ENCODE assay signal across 18 cellular contexts in the genomic region with DNA sequence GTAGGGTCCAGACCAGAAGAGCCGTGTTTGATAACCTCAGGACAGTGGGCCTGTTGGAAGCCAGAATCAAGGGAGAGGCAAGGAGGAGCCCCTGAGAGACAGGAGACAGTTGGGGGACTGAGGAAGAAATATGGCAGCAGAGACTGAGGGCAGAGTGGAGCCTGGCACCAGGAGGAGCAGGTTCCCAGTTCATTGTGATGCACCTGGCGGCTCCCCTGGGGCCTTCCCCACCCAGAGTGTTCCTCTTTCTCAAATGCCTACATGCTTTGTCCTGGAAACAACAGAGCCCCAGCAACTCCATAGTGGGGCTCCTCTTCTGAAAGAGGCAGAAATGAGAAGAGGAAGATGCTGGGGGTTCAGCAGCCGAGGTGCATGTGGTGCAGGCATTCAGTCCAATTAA.
DNase-seq lines count a peak whose midpoint lies in the region; ATAC-seq and TF ChIP-seq lines count a peak whose summit lies in the region.
"Had no signal": no experiment of that assay in that cellular context is flagged by ENCODE, and none has a peak within 500 bp of the region (broad histone marks: within the 10 kb centered on the region; RNA-seq: fewer than 3 reads in every experiment).

No MANE protein-coding gene starts in this region.

- H3K4me3 Mint-ChIP-seq in WTC11 (no peak overlapping the region; the same call in 1 of the 2 replicates), Caco-2 (ENCODE audit: unreplicated experiment) (no peak overlapping the region)
- H3K4me3 Mint-ChIP-seq: B cell, CD14-positive monocyte, IgD-negative memory B cell had no signal

- H3K27me3 Mint-ChIP-seq in WTC11 (ENCODE audit: low read depth): no peaks in the 10 kb centered on the region
- H3K27me3 Mint-ChIP-seq in Caco-2 (ENCODE audit: insufficient read depth, unreplicated experiment): peaks cover 2% of the 10 kb centered on the region
- H3K27me3 Mint-ChIP-seq: B cell, IgD-negative memory B cell had no signal

- H3K4me1 ChIP-seq in HUES48 (ENCODE audit: control insufficient read depth, insufficient read depth, low read length) (peaks cover 75% of the 10 kb centered on the region), iPS-18a (ENCODE audit: control insufficient read depth, low read depth, low read length) (peaks cover 64% of the 10 kb centered on the region), Caco-2 (peaks cover 12% of the 10 kb centered on the region)

- H3K27me3 ChIP-seq in HUES48 (ENCODE audit: control insufficient read depth, insufficient read depth, low read length) (no peaks in the 10 kb centered on the region), iPS-18a (ENCODE audit: control insufficient read depth, insufficient read depth, low read length) (no peaks in the 10 kb centered on the region), Caco-2 (replicated peaks; ENCODE audit: control insufficient read depth, insufficient read depth, low read length) (no peaks in the 10 kb centered on the region)

- no peaks in the 10 kb centered on the region for H3K9me3 Mint-ChIP-seq in WTC11
- H3K9me3 Mint-ChIP-seq in Caco-2 (ENCODE audit: unreplicated experiment): no peaks in the 10 kb centered on the region

- H3K27ac ChIP-seq in HUES48 (ENCODE audit: low read depth, low read length): peak overlapping the region; percentile 99
- peak overlapping the region; percentile 38 for H3K27ac ChIP-seq in iPS-18a (ENCODE audit: low read length)

- DNase-seq in ELF-1 (ENCODE audit: low read depth, low spot score) (peak; percentile 22), WTC11 (ENCODE audit: low spot score) (peak; percentile 33), OCI-M1 (lab: John Stamatoyannopoulos, UW) (no peak), NCI-H2227 treated with DMSO at 0.1 percent for 48 hours (lab: John Stamatoyannopoulos, UW) (no peak), Caco-2 (no peak)
- DNase-seq: EL, NCI-H1105 treated with DMSO at 0.1 percent for 48 hours, NCI-H187 treated with DMSO at 0.1 percent for 48 hours, NCI-H524 treated with DMSO at 0.1 percent for 48 hours, PC-3, Right ventricle myocardium superior had no signal

- H3K9me3 ChIP-seq in HUES48 (ENCODE audit: control insufficient read depth, insufficient read depth, low read length) (no peaks in the 10 kb centered on the region), iPS-18a (ENCODE audit: control insufficient read depth, low read depth, low read length) (no peaks in the 10 kb centered on the region), Caco-2 (no peaks in the 10 kb centered on the region)
- H3K9me3 ChIP-seq: HAP-1 had no signal

- ATAC-seq in WTC11 (peak; percentile 56), GM21786 (IDR thresholded peaks at IDR 0.05; ENCODE audit: unreplicated experiment) (no peak)
- ATAC-seq: PC-3 had no signal

- H3K36me3 ChIP-seq in HUES48 (ENCODE audit: control insufficient read depth, insufficient read depth, low read length) (peaks cover 3% of the 10 kb centered on the region; the same call in 1 of the 2 replicates), iPS-18a (ENCODE audit: control insufficient read depth, low read depth, low read length) (peaks cover 7% of the 10 kb centered on the region), Caco-2 (ENCODE audit: control insufficient read depth, insufficient read depth, low read length) (no peaks in the 10 kb centered on the region)
- H3K36me3 ChIP-seq: HAP-1 had no signal

- H3K36me3 Mint-ChIP-seq in WTC11: peaks cover 14% of the 10 kb centered on the region
- no peaks in the 10 kb centered on the region for H3K36me3 Mint-ChIP-seq in Caco-2 (ENCODE audit: insufficient read depth, unreplicated experiment)
- H3K36me3 Mint-ChIP-seq: CD14-positive monocyte, IgD-negative memory B cell had no signal

- H3K4me1 Mint-ChIP-seq in WTC11 (peaks cover 93% of the 10 kb centered on the region), Caco-2 (ENCODE audit: low read depth, unreplicated experiment) (peaks cover 10% of the 10 kb centered on the region)
- H3K4me1 Mint-ChIP-seq: B cell, CD14-positive monocyte had no signal

- no TSS peak for BruUV-seq in Caco-2 (replicated peaks; lab: Mats Ljungman, UMichigan)

- H3K9ac ChIP-seq in HUES48 (ENCODE audit: low read depth, low read length): peak overlapping the region; percentile 4; the same call in 1 of the 2 replicates
- H3K9ac ChIP-seq in iPS-18a (ENCODE audit: low read length): no peak overlapping the region

- intact Hi-C loops in Caco-2 (cut with micrococcal nuclease; ENCODE audit: unreplicated experiment): no loop called here

- no peak overlapping the region for H3K4me3 ChIP-seq in HUES48 (ENCODE audit: low read depth, low read length)
- no peak overlapping the region for H3K4me3 ChIP-seq in iPS-18a (ENCODE audit: low read length)
- H3K4me3 ChIP-seq in Caco-2 (ENCODE audit: low read depth, low read length): no peak overlapping the region
- H3K4me3 ChIP-seq: HAP-1 had no signal

- POLR2A ChIA-PET in WTC11 (lab: Charles Lee): no interaction called here
- POLR2A ChIA-PET in Caco-2 (lab: Charles Lee): no interaction called here

- peak overlapping the region; percentile 99 for H3K27ac Mint-ChIP-seq in WTC11
- H3K27ac Mint-ChIP-seq in Caco-2 (ENCODE audit: unreplicated experiment): no peak overlapping the region
- H3K27ac Mint-ChIP-seq: B cell, IgD-negative memory B cell had no signal

- CTCF ChIA-PET in WTC11 (lab: Charles Lee) (no interaction called here), Caco-2 (lab: Charles Lee) (no interaction called here)

- no peak for TF ChIP-seq CTCF in WTC11 (IDR thresholded peaks at IDR 0.05)
- no peak for TF ChIP-seq CTCF in Caco-2 (IDR thresholded peaks at IDR 0.05; ENCODE audit: insufficient read depth in 1 of 2, low read depth in 1 of 2, low read length in 1 of 2, severe bottlenecking in 1 of 2, unreplicated experiment in 1 of 2)

TF ChIP-seq in WTC11, 78 proteins besides CTCF, POLR2A, EP300 and RAD21 (continues in another document):
- TF ChIP-seq ZNF423 (CRISPR knock-in tag; IDR thresholded peaks at IDR 0.05): peak; percentile 97
- TF ChIP-seq PRRX2 (CRISPR knock-in tag; IDR thresholded peaks at IDR 0.05): no peak
- TF ChIP-seq, protein P1, sequence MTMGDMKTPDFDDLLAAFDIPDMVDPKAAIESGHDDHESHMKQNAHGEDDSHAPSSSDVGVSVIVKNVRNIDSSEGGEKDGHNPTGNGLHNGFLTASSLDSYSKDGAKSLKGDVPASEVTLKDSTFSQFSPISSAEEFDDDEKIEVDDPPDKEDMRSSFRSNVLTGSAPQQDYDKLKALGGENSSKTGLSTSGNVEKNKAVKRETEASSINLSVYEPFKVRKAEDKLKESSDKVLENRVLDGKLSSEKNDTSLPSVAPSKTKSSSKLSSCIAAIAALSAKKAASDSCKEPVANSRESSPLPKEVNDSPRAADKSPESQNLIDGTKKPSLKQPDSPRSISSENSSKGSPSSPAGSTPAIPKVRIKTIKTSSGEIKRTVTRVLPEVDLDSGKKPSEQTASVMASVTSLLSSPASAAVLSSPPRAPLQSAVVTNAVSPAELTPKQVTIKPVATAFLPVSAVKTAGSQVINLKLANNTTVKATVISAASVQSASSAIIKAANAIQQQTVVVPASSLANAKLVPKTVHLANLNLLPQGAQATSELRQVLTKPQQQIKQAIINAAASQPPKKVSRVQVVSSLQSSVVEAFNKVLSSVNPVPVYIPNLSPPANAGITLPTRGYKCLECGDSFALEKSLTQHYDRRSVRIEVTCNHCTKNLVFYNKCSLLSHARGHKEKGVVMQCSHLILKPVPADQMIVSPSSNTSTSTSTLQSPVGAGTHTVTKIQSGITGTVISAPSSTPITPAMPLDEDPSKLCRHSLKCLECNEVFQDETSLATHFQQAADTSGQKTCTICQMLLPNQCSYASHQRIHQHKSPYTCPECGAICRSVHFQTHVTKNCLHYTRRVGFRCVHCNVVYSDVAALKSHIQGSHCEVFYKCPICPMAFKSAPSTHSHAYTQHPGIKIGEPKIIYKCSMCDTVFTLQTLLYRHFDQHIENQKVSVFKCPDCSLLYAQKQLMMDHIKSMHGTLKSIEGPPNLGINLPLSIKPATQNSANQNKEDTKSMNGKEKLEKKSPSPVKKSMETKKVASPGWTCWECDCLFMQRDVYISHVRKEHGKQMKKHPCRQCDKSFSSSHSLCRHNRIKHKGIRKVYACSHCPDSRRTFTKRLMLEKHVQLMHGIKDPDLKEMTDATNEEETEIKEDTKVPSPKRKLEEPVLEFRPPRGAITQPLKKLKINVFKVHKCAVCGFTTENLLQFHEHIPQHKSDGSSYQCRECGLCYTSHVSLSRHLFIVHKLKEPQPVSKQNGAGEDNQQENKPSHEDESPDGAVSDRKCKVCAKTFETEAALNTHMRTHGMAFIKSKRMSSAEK (CRISPR knock-in tag; IDR thresholded peaks at IDR 0.05; ENCODE audit: borderline replicate concordance): peak; percentile 71; the same call in 1 of the 2 replicates
- no peak for TF ChIP-seq MXD4 (CRISPR knock-in tag; IDR thresholded peaks at IDR 0.05; ENCODE audit: borderline replicate concordance)
- TF ChIP-seq, protein P2, sequence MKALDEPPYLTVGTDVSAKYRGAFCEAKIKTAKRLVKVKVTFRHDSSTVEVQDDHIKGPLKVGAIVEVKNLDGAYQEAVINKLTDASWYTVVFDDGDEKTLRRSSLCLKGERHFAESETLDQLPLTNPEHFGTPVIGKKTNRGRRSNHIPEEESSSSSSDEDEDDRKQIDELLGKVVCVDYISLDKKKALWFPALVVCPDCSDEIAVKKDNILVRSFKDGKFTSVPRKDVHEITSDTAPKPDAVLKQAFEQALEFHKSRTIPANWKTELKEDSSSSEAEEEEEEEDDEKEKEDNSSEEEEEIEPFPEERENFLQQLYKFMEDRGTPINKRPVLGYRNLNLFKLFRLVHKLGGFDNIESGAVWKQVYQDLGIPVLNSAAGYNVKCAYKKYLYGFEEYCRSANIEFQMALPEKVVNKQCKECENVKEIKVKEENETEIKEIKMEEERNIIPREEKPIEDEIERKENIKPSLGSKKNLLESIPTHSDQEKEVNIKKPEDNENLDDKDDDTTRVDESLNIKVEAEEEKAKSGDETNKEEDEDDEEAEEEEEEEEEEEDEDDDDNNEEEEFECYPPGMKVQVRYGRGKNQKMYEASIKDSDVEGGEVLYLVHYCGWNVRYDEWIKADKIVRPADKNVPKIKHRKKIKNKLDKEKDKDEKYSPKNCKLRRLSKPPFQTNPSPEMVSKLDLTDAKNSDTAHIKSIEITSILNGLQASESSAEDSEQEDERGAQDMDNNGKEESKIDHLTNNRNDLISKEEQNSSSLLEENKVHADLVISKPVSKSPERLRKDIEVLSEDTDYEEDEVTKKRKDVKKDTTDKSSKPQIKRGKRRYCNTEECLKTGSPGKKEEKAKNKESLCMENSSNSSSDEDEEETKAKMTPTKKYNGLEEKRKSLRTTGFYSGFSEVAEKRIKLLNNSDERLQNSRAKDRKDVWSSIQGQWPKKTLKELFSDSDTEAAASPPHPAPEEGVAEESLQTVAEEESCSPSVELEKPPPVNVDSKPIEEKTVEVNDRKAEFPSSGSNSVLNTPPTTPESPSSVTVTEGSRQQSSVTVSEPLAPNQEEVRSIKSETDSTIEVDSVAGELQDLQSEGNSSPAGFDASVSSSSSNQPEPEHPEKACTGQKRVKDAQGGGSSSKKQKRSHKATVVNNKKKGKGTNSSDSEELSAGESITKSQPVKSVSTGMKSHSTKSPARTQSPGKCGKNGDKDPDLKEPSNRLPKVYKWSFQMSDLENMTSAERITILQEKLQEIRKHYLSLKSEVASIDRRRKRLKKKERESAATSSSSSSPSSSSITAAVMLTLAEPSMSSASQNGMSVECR (CRISPR knock-in tag; IDR thresholded peaks at IDR 0.05; ENCODE audit: borderline replicate concordance): no peak
- TF ChIP-seq RORB (CRISPR knock-in tag; IDR thresholded peaks at IDR 0.05): no peak

Comparison
In these comparisons a context has a peak if more than half of its experiments do, and no peak if none do; other contexts are left out.
1. DNase-seq: peak in ELF-1 (single experiment) and WTC11 (single experiment); none in OCI-M1 (single experiment), NCI-H2227 treated with DMSO at 0.1 percent for 48 hours (single experiment) and Caco-2 (0 of 2).